Comparison of ENCODE assay signal across 8 cellular contexts in the genomic region with DNA sequence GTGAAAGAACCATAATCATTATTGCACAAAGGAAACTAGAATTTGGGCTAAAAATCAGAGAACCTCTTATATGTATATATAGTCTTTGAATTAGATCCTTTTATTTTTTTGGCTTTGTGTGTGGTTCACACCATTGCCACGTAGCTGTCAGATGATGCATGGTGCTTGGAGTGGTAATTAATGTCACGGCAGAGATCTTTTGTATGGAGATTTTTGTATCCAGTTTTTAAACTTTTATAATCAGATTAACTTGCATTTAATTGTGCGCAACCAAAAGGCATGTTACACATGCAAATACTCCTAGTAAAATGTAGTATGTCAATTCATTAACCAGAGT. TPM values are rescaled to one million over a fixed set of nuclear protein-coding genes. Genes with fewer than 3 reads are reported as not detected.
DNase-seq lines count a peak whose midpoint lies in the region; ATAC-seq and TF ChIP-seq lines count a peak whose summit lies in the region.

No MANE protein-coding gene starts in this region.

- H3K79me2 ChIP-seq in SU-DHL-6 (ENCODE audit: insufficient read depth, low read length): peaks cover 47% of the 10 kb centered on the region

- no peaks in the 10 kb centered on the region for H3K9me3 ChIP-seq in SU-DHL-6 (ENCODE audit: insufficient read depth, low read length)
- H3K9me3 ChIP-seq in gastrocnemius medialis: no peaks in the 10 kb centered on the region

- peak overlapping the region; percentile 90 for H3K4me3 Mint-ChIP-seq in activated CD4-positive, alpha-beta T cell treated with anti-CD3 and anti-CD28 coated beads, Interleukin-2, amount 10 ng/mL, durations not matched to agents 7 days and 5 days

- peak overlapping the region; percentile 98 for H3K4me2 ChIP-seq in SU-DHL-6 (ENCODE audit: low read depth, low read length, poor library complexity, severe bottlenecking)

- H3K9ac ChIP-seq in SU-DHL-6 (ENCODE audit: low read length): peak overlapping the region; percentile 68

- H3K36me3 Mint-ChIP-seq in activated CD4-positive, alpha-beta T cell treated with anti-CD3 and anti-CD28 coated beads, Interleukin-2, amount 10 ng/mL, durations not matched to agents 7 days and 5 days (ENCODE audit: low read depth): peaks cover 33% of the 10 kb centered on the region

- intact Hi-C loops in gastrocnemius medialis (cut with DNase I; ENCODE audit: low total_unique reads): loop anchor here (2.0 kb wide), 1 partner anchor 55 kb away; no protein-coding TSS in a partner anchor

- peaks cover 4% of the 10 kb centered on the region for H3K27me3 Mint-ChIP-seq in activated CD4-positive, alpha-beta T cell treated with anti-CD3 and anti-CD28 coated beads, Interleukin-2, amount 10 ng/mL, durations not matched to agents 7 days and 5 days

- no peaks in the 10 kb centered on the region for H4K20me1 ChIP-seq in SU-DHL-6 (ENCODE audit: low read depth, low read length)

- H3K36me3 ChIP-seq in SU-DHL-6 (ENCODE audit: low read length) (peaks cover 11% of the 10 kb centered on the region; the same call in 1 of the 2 replicates), gastrocnemius medialis (no peaks in the 10 kb centered on the region)

- H3K4me3 ChIP-seq in SU-DHL-6 (ENCODE audit: insufficient read depth, low read length, poor library complexity, severe bottlenecking): peak overlapping the region; percentile 75
- H3K4me3 ChIP-seq in gastrocnemius medialis: peak overlapping the region; percentile 78 to 96 (median 86)

- TF ChIP-seq CTCF in SU-DHL-6 (IDR thresholded peaks at IDR 0.05; ENCODE audit: insufficient read depth, low read length, poor library complexity, severe bottlenecking) (no peak), foreskin keratinocyte (conservative IDR thresholded peaks at IDR 0.05) (no peak), gastrocnemius medialis (IDR thresholded peaks at IDR 0.05 in 4 of 5, conservative IDR thresholded peaks at IDR 0.05 in 1 of 5) (no peak)

- H3K4me1 ChIP-seq in foreskin keratinocyte (peaks cover 12% of the 10 kb centered on the region), gastrocnemius medialis (peaks cover 12 to 13% of the 10 kb centered on the region in 2 donors)

- in situ Hi-C loops in gastrocnemius medialis (cut with MboI; ENCODE audit: low sequenced_read_pairs in 4 of 4): loop anchor here in 1 of 4 donors (10.0 kb wide), 1 partner anchor 115 kb away; no protein-coding TSS in a partner anchor

- ATAC-seq in foreskin keratinocyte (no peak), gastrocnemius medialis (no peak), HG03159 (IDR thresholded peaks at IDR 0.05; ENCODE audit: unreplicated experiment) (no peak), GM18867 (IDR thresholded peaks at IDR 0.05; ENCODE audit: unreplicated experiment) (no peak)

- H3K27me3 ChIP-seq in SU-DHL-6 (ENCODE audit: low read length): no peaks in the 10 kb centered on the region
- H3K27me3 ChIP-seq in foreskin keratinocyte: no peaks in the 10 kb centered on the region
- no peaks in the 10 kb centered on the region for H3K27me3 ChIP-seq in gastrocnemius medialis

- no peaks in the 10 kb centered on the region for H3K9me3 Mint-ChIP-seq in activated CD4-positive, alpha-beta T cell treated with anti-CD3 and anti-CD28 coated beads, Interleukin-2, amount 10 ng/mL, durations not matched to agents 7 days and 5 days

- CTCF ChIA-PET in activated CD4-positive, alpha-beta T cell treated with anti-CD3 and anti-CD28 coated beads, Interleukin-2, amount 10 ng/mL, durations not matched to agents 7 days and 5 days (lab: Charles Lee): interaction anchor here (0.9 to 2.0 kb wide), 7 partner anchors 10 to 262 kb away, joined by 3 to 9 read pairs (median 6); no protein-coding TSS in a partner anchor

- H3K4me1 Mint-ChIP-seq in activated CD4-positive, alpha-beta T cell treated with anti-CD3 and anti-CD28 coated beads, Interleukin-2, amount 10 ng/mL, durations not matched to agents 7 days and 5 days: peaks cover 40% of the 10 kb centered on the region

- H3K27ac Mint-ChIP-seq in activated CD4-positive, alpha-beta T cell treated with anti-CD3 and anti-CD28 coated beads, Interleukin-2, amount 10 ng/mL, durations not matched to agents 7 days and 5 days: peak overlapping the region; percentile 96

- POLR2A ChIA-PET in activated CD4-positive, alpha-beta T cell treated with anti-CD3 and anti-CD28 coated beads, Interleukin-2, amount 10 ng/mL, durations not matched to agents 7 days and 5 days (lab: Charles Lee): interaction anchor here (0.7 to 1.4 kb wide), 2 partner anchors 19 to 218 kb away, joined by 3 to 5 read pairs; no protein-coding TSS in a partner anchor

- DNase-seq in activated CD4-positive, alpha-beta T cell treated with anti-CD3 and anti-CD28 coated beads, Interleukin-2, amount 10 ng/mL, durations not matched to agents 7 days and 5 days: peak; percentile 23
- DNase-seq in activated CD4-positive, alpha-beta T cell treated with anti-CD3 and anti-CD28 coated beads, Interleukin-2, amount 50 U/mL, for 1 hour: no peak
- no peak for DNase-seq in foreskin keratinocyte
- no peak for DNase-seq in gastrocnemius medialis
- no peak for DNase-seq in cerebellum (ENCODE audit: low spot score)

- no peak for TF ChIP-seq POLR2A in gastrocnemius medialis (IDR thresholded peaks at IDR 0.05)

- peak overlapping the region; percentile 59 for H3K27ac ChIP-seq in SU-DHL-6 (ENCODE audit: low read depth, low read length)
- peak overlapping the region; percentile 12 for H3K27ac ChIP-seq in foreskin keratinocyte
- H3K27ac ChIP-seq in gastrocnemius medialis: peak overlapping the region in 3 of 4 donors; percentile 79 to 88 (median 87)

- H3F3A ChIP-seq in SU-DHL-6 (ENCODE audit: insufficient read depth): peaks cover 10% of the 10 kb centered on the region; the same call in 1 of the 2 replicates

- H3K9me2 ChIP-seq in SU-DHL-6 (replicated peaks; ENCODE audit: insufficient read depth, low read length): no peaks in the 10 kb centered on the region

- H2AFZ ChIP-seq in SU-DHL-6 (ENCODE audit: low read depth, low read length, severe bottlenecking): peak overlapping the region; percentile 98

RNA-seq across cellular contexts. Expression of gene ABHD10, which starts 0.8 kb away (rescaled TPM):
- total RNA-seq in activated CD4-positive, alpha-beta T cell treated with anti-CD3 and anti-CD28 coated beads, Interleukin-2, amount 10 ng/mL, durations not matched to agents 7 days and 5 days: 10 to 100 TPM; 36.9 to 40.0 TPM
- total RNA-seq in foreskin keratinocyte: 23.6 and 26.2 TPM in 2 replicates
- polyA plus RNA-seq in foreskin keratinocyte: 13.1 and 14.8 TPM in 2 replicates
- 10 to 100 TPM in 1 of 4 donors, 1 to 10 TPM in 3; 6.3 to 13.3 (median 9.0) TPM for total RNA-seq in gastrocnemius medialis
- 60.9 TPM for total RNA-seq in cerebellum

RNA-seq across cellular contexts. Expression of gene TAGLN3, which starts 19.1 kb away (rescaled TPM):
- under 1 TPM; 0.33 to 0.47 TPM for total RNA-seq in activated CD4-positive, alpha-beta T cell treated with anti-CD3 and anti-CD28 coated beads, Interleukin-2, amount 10 ng/mL, durations not matched to agents 7 days and 5 days
- total RNA-seq in foreskin keratinocyte: 11.6 and 14.9 TPM in 2 replicates
- 13.6 and 17.7 TPM in 2 replicates for polyA plus RNA-seq in foreskin keratinocyte
- total RNA-seq in gastrocnemius medialis: not detected
- total RNA-seq in cerebellum: 91.8 TPM

RNA-seq across cellular contexts. Expression of gene TMPRSS7, which starts 54.9 kb away (rescaled TPM):
- total RNA-seq in activated CD4-positive, alpha-beta T cell treated with anti-CD3 and anti-CD28 coated beads, Interleukin-2, amount 10 ng/mL, durations not matched to agents 7 days and 5 days: not detected
- total RNA-seq in foreskin keratinocyte (0.03 TPM in 1 of 2 replicates, not detected in the other), gastrocnemius medialis (not detected), cerebellum (0.36 TPM)
- polyA plus RNA-seq in foreskin keratinocyte: 0.02 TPM in 1 of 2 replicates, not detected in the other

Comparison
In these comparisons a context has a peak if more than half of its experiments do, and no peak if none do; other contexts are left out.
1. H3K27ac ChIP-seq: peak in every context shown above with its lines; median percentile 87 in gastrocnemius medialis; 59 in SU-DHL-6; 12 in foreskin keratinocyte.